Comparison of ENCODE assay signal across 18 cellular contexts in genomic region chr1:11395616-11396015, GRCh38.
DNase-seq lines count a peak whose midpoint lies in the region; ATAC-seq and TF ChIP-seq lines count a peak whose summit lies in the region.
"Had no signal": no experiment of that assay in that cellular context is flagged by ENCODE, and none has a peak within 500 bp of the region (broad histone marks: within the 10 kb centered on the region; RNA-seq: fewer than 3 reads in every experiment).

No MANE protein-coding gene starts in this region.

- peak; percentile 35; the same call in 1 of the 3 replicates for ATAC-seq in DND-41 (ENCODE audit: insufficient read depth, low read depth)
- ATAC-seq in GM19452 (IDR thresholded peaks at IDR 0.05; ENCODE audit: unreplicated experiment), result no peak
- ATAC-seq: GM12878, K562 had no signal

- no peaks in the 10 kb centered on the region for H4K20me1 ChIP-seq in DND-41 (ENCODE audit: insufficient read depth, low read length)

- DNase-seq in DND-41 (no peak), neural crest cell (ENCODE audit: low read depth, low spot score) (no peak), DMS53 (lab: John Stamatoyannopoulos, UW) (no peak), kidney tubule cell (ENCODE audit: low spot score) (no peak)
- DNase-seq in activated CD4-positive, alpha-beta T cell treated with anti-CD3 and anti-CD28 coated beads for 4 hours, result no peak
- DNase-seq: BE2C; CD4-positive, alpha-beta memory T cell; DMS153; DMS79 treated with DMSO at 0.1 percent for 48 hours; EL; HCEC 1CT; HFFc6 had no signal

- H3K4me3 Mint-ChIP-seq in neural crest cell, result no peak overlapping the region
- H3K4me3 Mint-ChIP-seq: CD14-positive monocyte; CD4-positive, alpha-beta memory T cell; HFFc6 had no signal

- TF ChIP-seq CTCF in DND-41 (IDR thresholded peaks at IDR 0.05; ENCODE audit: borderline replicate concordance, extremely low read depth, low read length, poor library complexity, severe bottlenecking) (no peak), neural crest cell (conservative IDR thresholded peaks at IDR 0.05) (no peak)

- H3K36me3 Mint-ChIP-seq in neural crest cell (ENCODE audit: low read depth), result no peaks in the 10 kb centered on the region
- H3K36me3 Mint-ChIP-seq: CD14-positive monocyte; CD4-positive, alpha-beta memory T cell had no signal

- H3K9ac ChIP-seq in DND-41 (ENCODE audit: low read depth, low read length), result no peak overlapping the region

- H3K27me3 Mint-ChIP-seq in neural crest cell (ENCODE audit: low read depth), result peaks cover 5% of the 10 kb centered on the region

- H3K4me3 ChIP-seq in DND-41 (ENCODE audit: low read depth in 1 of 2, low read length in 2 of 2), result no peak overlapping the region
- H3K4me3 ChIP-seq: GM12878, K562 had no signal

- H3K27ac ChIP-seq in DND-41 (ENCODE audit: low read length) (no peak overlapping the region), KOPT-K1 (ENCODE audit: low read depth, low read length, poor library complexity, severe bottlenecking) (peak overlapping the region; percentile 84)
- H3K27ac ChIP-seq: HL-60 had no signal

- H3K4me1 Mint-ChIP-seq in neural crest cell, result peaks cover 7% of the 10 kb centered on the region
- H3K4me1 Mint-ChIP-seq: CD14-positive monocyte had no signal

- no peak overlapping the region for H3K4me2 ChIP-seq in DND-41 (ENCODE audit: insufficient read depth, low read length)

- H3K9me3 Mint-ChIP-seq in neural crest cell, result no peaks in the 10 kb centered on the region
- H3K9me3 Mint-ChIP-seq: CD4-positive, alpha-beta memory T cell; HFFc6 had no signal

- H3K9me3 ChIP-seq in DND-41 (ENCODE audit: insufficient read depth, low read length, severe bottlenecking) (no peaks in the 10 kb centered on the region), KOPT-K1 (ENCODE audit: insufficient read depth, low read length, poor library complexity, severe bottlenecking) (no peaks in the 10 kb centered on the region)
- H3K9me3 ChIP-seq: BE2C had no signal

- no peaks in the 10 kb centered on the region for H3K79me2 ChIP-seq in DND-41 (ENCODE audit: insufficient read depth, low read length)

- no peak overlapping the region for H2AFZ ChIP-seq in DND-41 (ENCODE audit: low read depth, low read length)

- H3K4me1 ChIP-seq in DND-41 (ENCODE audit: insufficient read depth, low read length), result peaks cover 5% of the 10 kb centered on the region; the same call in 1 of the 2 replicates
- H3K4me1 ChIP-seq: BE2C had no signal

- no peaks in the 10 kb centered on the region for H3K36me3 ChIP-seq in DND-41 (ENCODE audit: insufficient read depth, low read length)
- H3K36me3 ChIP-seq in KOPT-K1 (ENCODE audit: insufficient read depth, low read length), result no peaks in the 10 kb centered on the region
- H3K36me3 ChIP-seq: BE2C had no signal

- peak overlapping the region; percentile 57 for H3K27ac Mint-ChIP-seq in neural crest cell (ENCODE audit: unreplicated experiment)
- H3K27ac Mint-ChIP-seq: CD14-positive monocyte, HFFc6 had no signal

- peaks cover 7% of the 10 kb centered on the region for H3K27me3 ChIP-seq in DND-41 (ENCODE audit: insufficient read depth, low read length, poor library complexity)
- H3K27me3 ChIP-seq: BE2C had no signal
